13 cellular contexts compared by ENCODE assay signal in genomic region chr19:14385492-14385891, GRCh38. TPM values are rescaled to one million over a fixed set of nuclear protein-coding genes. Genes with fewer than 3 reads are reported as not detected.
DNase-seq lines count a peak whose midpoint lies in the region; ATAC-seq and TF ChIP-seq lines count a peak whose summit lies in the region.
"Had no signal": no experiment of that assay in that cellular context is flagged by ENCODE, and none has a peak within 500 bp of the region (broad histone marks: within the 10 kb centered on the region; RNA-seq: fewer than 3 reads in every experiment).

No MANE protein-coding gene starts in this region.

- H3K4me1 Mint-ChIP-seq in CD4-positive, alpha-beta T cell (ENCODE audit: low read depth), result peaks cover 38% of the 10 kb centered on the region
- peaks cover 29% of the 10 kb centered on the region for H3K4me1 Mint-ChIP-seq in activated naive CD8-positive, alpha-beta T cell treated with anti-CD3 and anti-CD28 coated beads, Interleukin-2, amount 50 U/mL, for 24 hours

- TF ChIP-seq POLR2A in HCT116 (IDR thresholded peaks at IDR 0.05; ENCODE audit: borderline replicate concordance, extremely low read depth, insufficient read depth, insufficient read length), result no peak

- H2BK5ac ChIP-seq in mesendoderm (ENCODE audit: low read length), result no peak overlapping the region

- no peak overlapping the region for H3K56ac ChIP-seq in mesendoderm (ENCODE audit: low read length)

- peak overlapping the region; percentile 92; the same call in 1 of the 2 replicates for H3K4me2 ChIP-seq in HCT116 (ENCODE audit: low read length)
- H3K4me2 ChIP-seq in mesendoderm (ENCODE audit: low read length), result no peak overlapping the region

- peak overlapping the region; percentile 93 for H3K4me3 Mint-ChIP-seq in CD4-positive, alpha-beta T cell
- peak overlapping the region; percentile 92 for H3K4me3 Mint-ChIP-seq in activated naive CD8-positive, alpha-beta T cell treated with anti-CD3 and anti-CD28 coated beads, Interleukin-2, amount 50 U/mL, for 24 hours

- POLR2A ChIA-PET in CD4-positive, alpha-beta T cell (lab: Charles Lee), result interaction anchor here (8.6 kb wide), 1 partner anchor 18 kb away, joined by 240 read pairs; no protein-coding TSS in a partner anchor
- POLR2A ChIA-PET in HCT116 (lab: Charles Lee), result no interaction called here

- H3K4ac ChIP-seq in mesendoderm (ENCODE audit: low read depth, low read length), result no peak overlapping the region

- no peaks in the 10 kb centered on the region for H3K79me1 ChIP-seq in mesendoderm (ENCODE audit: low read length)

- H3K36me3 ChIP-seq in HCT116 (ENCODE audit: control insufficient read depth in 1 of 2, insufficient read depth in 2 of 2, low read length in 2 of 2), result peaks cover 0 to 3% of the 10 kb centered on the region in 2 experiments; a peak in 1 of 4 replicates
- peaks cover 2% of the 10 kb centered on the region for H3K36me3 ChIP-seq in rectal smooth muscle tissue (ENCODE audit: control insufficient read depth, insufficient read depth, low read length)
- no peaks in the 10 kb centered on the region for H3K36me3 ChIP-seq in mesendoderm (ENCODE audit: control insufficient read depth, insufficient read depth, low read length)

- H4K20me1 ChIP-seq in HCT116 (ENCODE audit: insufficient read depth), result no peaks in the 10 kb centered on the region

- RAD21 ChIA-PET in HCT116 (lab: Charles Lee; ENCODE audit: low non-redundant PET in 1 of 2, low total read pairs in 2 of 2, uncharacterized antibody in 2 of 2, unreplicated experiment in 2 of 2), result no interaction called here

- no peak for DNase-seq in CD4-positive, alpha-beta T cell
- DNase-seq in HCT116 (ENCODE audit: low read depth, low spot score), result no peak
- DNase-seq in activated naive CD8-positive, alpha-beta T cell treated with anti-CD3 and anti-CD28 coated beads, Interleukin-2, amount 50 U/mL, for 24 hours, result peak; percentile 57
- DNase-seq in DMS 273 (lab: John Stamatoyannopoulos, UW; ENCODE audit: unreplicated experiment), result no peak
- DNase-seq in stimulated activated CD4-positive, alpha-beta T cell treated with anti-CD3 and anti-CD28 coated beads, Interleukin-12 subunit alpha, Interleukin-12 subunit beta, amount 100 ng/mL, for 4 hours, result no peak
- DNase-seq in mesendoderm, result no peak
- DNase-seq: activated CD4-positive, CD25-positive, alpha-beta regulatory T cell treated with anti-CD3 and anti-CD28 coated beads, Interleukin-2, amount 50 U/mL, for 72 hours; islet precursor cell; Kasumi-1 had no signal

- H3K23ac ChIP-seq in mesendoderm (ENCODE audit: low read length), result no peak overlapping the region

- no peak overlapping the region for H2BK120ac ChIP-seq in mesendoderm (ENCODE audit: low read depth, low read length)

- H3K27me3 ChIP-seq in CD4-positive, alpha-beta T cell (ENCODE audit: control insufficient read depth, insufficient read depth, low read length), result no peaks in the 10 kb centered on the region
- H3K27me3 ChIP-seq in HCT116 (ENCODE audit: insufficient read depth, low read length) (no peaks in the 10 kb centered on the region), rectal smooth muscle tissue (ENCODE audit: control insufficient read depth, insufficient read depth, low read length) (no peaks in the 10 kb centered on the region), mesendoderm (ENCODE audit: insufficient read depth, low read length, poor library complexity) (no peaks in the 10 kb centered on the region)

- no peak for TF ChIP-seq RAD21 in HCT116 (IDR thresholded peaks at IDR 0.05; ENCODE audit: low read depth)

- no TSS peak for BruUV-seq in HCT116 (replicated peaks; lab: Mats Ljungman, UMichigan)

- no peak overlapping the region for H4K5ac ChIP-seq in mesendoderm (ENCODE audit: low read length)

- H4K8ac ChIP-seq in mesendoderm (ENCODE audit: low read depth, low read length), result no peak overlapping the region

- H3K4me1 ChIP-seq in HCT116 (ENCODE audit: control insufficient read depth in 1 of 2, insufficient read depth in 2 of 2, low read length in 2 of 2) (peaks cover 30 to 43% of the 10 kb centered on the region in 2 experiments), rectal smooth muscle tissue (ENCODE audit: control insufficient read depth, insufficient read depth, low read length) (peaks cover 6% of the 10 kb centered on the region), mesendoderm (ENCODE audit: control insufficient read depth, low read depth, low read length) (no peaks in the 10 kb centered on the region)
- H3K4me1 ChIP-seq: parathyroid adenoma had no signal

- TF ChIP-seq CTCF in CD4-positive, alpha-beta T cell (IDR thresholded peaks at IDR 0.05), result no peak
- TF ChIP-seq CTCF in HCT116 (IDR thresholded peaks at IDR 0.05 in 2 of 3, conservative IDR thresholded peaks at IDR 0.05 in 1 of 3; ENCODE audit: borderline replicate concordance in 1 of 3, insufficient read depth in 1 of 3, low read depth in 2 of 3, low read length in 2 of 3), result no peak

- no peaks in the 10 kb centered on the region for H3K9me3 Mint-ChIP-seq in CD4-positive, alpha-beta T cell
- no peaks in the 10 kb centered on the region for H3K9me3 Mint-ChIP-seq in activated naive CD8-positive, alpha-beta T cell treated with anti-CD3 and anti-CD28 coated beads, Interleukin-2, amount 50 U/mL, for 24 hours
- H3K9me3 Mint-ChIP-seq: brain had no signal

- H2AFZ ChIP-seq in HCT116 (ENCODE audit: low read depth, low read length, poor library complexity, severe bottlenecking), result no peak overlapping the region
- H2AFZ ChIP-seq: parathyroid adenoma had no signal

- CTCF ChIA-PET in CD4-positive, alpha-beta T cell (lab: Charles Lee), result interaction anchor here (0.7 to 7.5 kb wide), 3 partner anchors 23 to 185 kb away, joined by 3 to 57 read pairs (median 4); no protein-coding TSS in a partner anchor
- CTCF ChIA-PET in HCT116 (lab: Charles Lee), result no interaction called here

- no peaks in the 10 kb centered on the region for H3K9me3 ChIP-seq in CD4-positive, alpha-beta T cell (ENCODE audit: control insufficient read depth, low read length)
- no peaks in the 10 kb centered on the region for H3K9me3 ChIP-seq in HCT116 (ENCODE audit: control insufficient read depth in 1 of 2, insufficient read depth in 1 of 2, low read depth in 1 of 2, low read length in 2 of 2)

- H3K79me2 ChIP-seq in HCT116 (ENCODE audit: insufficient read depth, low read length), result peaks cover 56% of the 10 kb centered on the region
- H3K79me2 ChIP-seq in mesendoderm (ENCODE audit: control insufficient read depth, insufficient read depth, low read length), result no peaks in the 10 kb centered on the region
- H3K79me2 ChIP-seq: parathyroid adenoma had no signal

- no peaks in the 10 kb centered on the region for H3K27me3 Mint-ChIP-seq in CD4-positive, alpha-beta T cell
- no peaks in the 10 kb centered on the region for H3K27me3 Mint-ChIP-seq in activated naive CD8-positive, alpha-beta T cell treated with anti-CD3 and anti-CD28 coated beads, Interleukin-2, amount 50 U/mL, for 24 hours
- H3K27me3 Mint-ChIP-seq: brain had no signal

- no peaks in the 10 kb centered on the region for H3K9me2 ChIP-seq in HCT116 (ENCODE audit: insufficient read depth)

- H3K36me3 Mint-ChIP-seq in CD4-positive, alpha-beta T cell (ENCODE audit: low read depth), result peaks cover 61% of the 10 kb centered on the region
- H3K36me3 Mint-ChIP-seq in activated naive CD8-positive, alpha-beta T cell treated with anti-CD3 and anti-CD28 coated beads, Interleukin-2, amount 50 U/mL, for 24 hours (ENCODE audit: low read depth), result peaks cover 45% of the 10 kb centered on the region
- H3K36me3 Mint-ChIP-seq: brain had no signal

- no peak overlapping the region for H3K4me3 ChIP-seq in HCT116 (replicated peaks in 1 of 2; ENCODE audit: low read depth in 1 of 2, low read length in 2 of 2)
- H3K4me3 ChIP-seq in rectal smooth muscle tissue (ENCODE audit: low read length), result peak overlapping the region; percentile 9
- no peak overlapping the region for H3K4me3 ChIP-seq in mesendoderm (ENCODE audit: low read length)

- H3K9ac ChIP-seq in HCT116 (ENCODE audit: low read length), result 0 out of 2 replicates have a peak overlapping the region, but pooled peaks have one; percentile 83
- H3K9ac ChIP-seq in rectal smooth muscle tissue (ENCODE audit: low read length), result no peak overlapping the region
- H3K9ac ChIP-seq in mesendoderm (ENCODE audit: low read length), result no peak overlapping the region
- H3K9ac ChIP-seq: parathyroid adenoma had no signal

- ATAC-seq in CD4-positive, alpha-beta T cell (ENCODE audit: poor library complexity), result no peak
- ATAC-seq in HCT116, result no peak
- ATAC-seq in activated naive CD8-positive, alpha-beta T cell treated with anti-CD3 and anti-CD28 coated beads, Interleukin-2, amount 50 U/mL, for 24 hours, result no peak
- no peak for ATAC-seq in HG03354 (IDR thresholded peaks at IDR 0.05; ENCODE audit: poor library complexity, severe bottlenecking, unreplicated experiment)

- H2AK5ac ChIP-seq in mesendoderm (ENCODE audit: low read length), result no peak overlapping the region

- H3K18ac ChIP-seq in mesendoderm (ENCODE audit: low read length), result no peak overlapping the region

- H2BK15ac ChIP-seq in mesendoderm (replicated peaks; ENCODE audit: low read depth), result no peak overlapping the region

- no CpG with 5 or more reads among the region's 11 CpGs for WGBS in mesendoderm (ENCODE audit: extremely low coverage, insufficient coverage, low lambda C conversion rate)

- H3K27ac Mint-ChIP-seq in CD4-positive, alpha-beta T cell, result peak overlapping the region; percentile 94
- H3K27ac Mint-ChIP-seq in activated naive CD8-positive, alpha-beta T cell treated with anti-CD3 and anti-CD28 coated beads, Interleukin-2, amount 50 U/mL, for 24 hours, result peak overlapping the region; percentile 98

- intact Hi-C loops in CD4-positive, alpha-beta T cell (cut with DNase I, micrococcal nuclease), result loop anchor here in 1 of 2 experiments (2.0 kb wide), 1 partner anchor 15 kb away; no protein-coding TSS in a partner anchor
- intact Hi-C loops in HCT116 (cut with micrococcal nuclease), result no loop called here

- H3K27ac ChIP-seq in CD4-positive, alpha-beta T cell (ENCODE audit: low read depth, low read length), result peak overlapping the region; percentile 96
- H3K27ac ChIP-seq in HCT116 (ENCODE audit: low read depth, low read length), result peak overlapping the region; percentile 97
- peak overlapping the region; percentile 6 for H3K27ac ChIP-seq in rectal smooth muscle tissue (ENCODE audit: low read depth, low read length)
- no peak overlapping the region for H3K27ac ChIP-seq in mesendoderm (ENCODE audit: low read depth, low read length)
- H3K27ac ChIP-seq: parathyroid adenoma had no signal

RNA-seq across cellular contexts. Expression of gene ADGRE5, which starts 4.2 kb away (rescaled TPM):
- 100 to 1,000 TPM; 745 to 751 TPM for total RNA-seq in CD4-positive, alpha-beta T cell
- 98.1 TPM for total RNA-seq in HCT116 (2021; ENCODE audit: unreplicated experiment)
- 127 and 132 TPM in 2 replicates for polyA plus RNA-seq in HCT116 (2012)
- 1.4 TPM for polyA plus RNA-seq in mesendoderm (2013, experiment 1 of 2)
- polyA plus RNA-seq in mesendoderm (2013, experiment 2 of 2), result 1.7 TPM

RNA-seq across cellular contexts. Expression of gene DDX39A, which starts 33.6 kb away (rescaled TPM):
- 100 to 1,000 TPM; 296 to 299 TPM for total RNA-seq in CD4-positive, alpha-beta T cell
- total RNA-seq in HCT116 (2021; ENCODE audit: unreplicated experiment), result 152 TPM
- polyA plus RNA-seq in HCT116 (2012), result 164 and 169 TPM in 2 replicates
- polyA plus RNA-seq in mesendoderm (2013, experiment 1 of 2), result 147 TPM
- 152 TPM for polyA plus RNA-seq in mesendoderm (2013, experiment 2 of 2)

RNA-seq across cellular contexts. Expression of gene PKN1, which starts 47.6 kb away (rescaled TPM):
- total RNA-seq in CD4-positive, alpha-beta T cell, result 100 to 1,000 TPM; 171 TPM
- total RNA-seq in HCT116 (2021; ENCODE audit: unreplicated experiment), result 248 TPM
- 238 and 241 TPM in 2 replicates for polyA plus RNA-seq in HCT116 (2012)
- 35.9 TPM for polyA plus RNA-seq in mesendoderm (2013, experiment 1 of 2)
- polyA plus RNA-seq in mesendoderm (2013, experiment 2 of 2), result 37.9 TPM
